ENCODE assay signal across 9 cellular contexts in the genomic region with DNA sequence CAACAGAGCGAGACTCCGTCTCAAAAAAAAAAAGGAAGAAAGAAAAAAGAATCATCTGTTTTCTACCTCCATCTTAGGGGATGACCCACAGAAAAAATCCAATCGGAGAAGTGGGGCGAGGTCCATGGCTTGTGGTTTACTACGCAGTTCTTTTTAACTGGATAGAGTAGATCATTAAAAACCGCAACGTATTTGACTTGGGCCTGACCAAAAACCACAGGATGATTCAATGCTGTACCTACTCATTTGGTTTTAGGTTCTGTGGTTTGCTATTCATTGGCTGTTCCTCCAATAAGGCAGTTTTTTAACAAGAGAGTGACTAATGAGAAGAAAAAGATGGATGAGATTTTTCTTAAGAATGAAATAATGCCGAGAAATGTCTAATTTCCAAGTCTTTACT.
DNase-seq lines count a peak whose midpoint lies in the region; ATAC-seq and TF ChIP-seq lines count a peak whose summit lies in the region.
"Had no signal": no experiment of that assay in that cellular context is flagged by ENCODE, and none has a peak within 500 bp of the region (broad histone marks: within the 10 kb centered on the region; RNA-seq: fewer than 3 reads in every experiment).

No MANE protein-coding gene starts in this region.

- H3K4me3 Mint-ChIP-seq in activated T-helper 1 cell treated with anti-CD3 and anti-CD28 coated beads, Interleukin-12 subunit alpha, Interleukin-12 subunit beta, Interleukin-2, Interleukin-4 antibody, amounts not matched to agents 30 ng/mL and 10 ng/mL and 1 ng/mL, durations not matched to agents 14 hours and 24 hours and 36 hours: no peak overlapping the region
- no peak overlapping the region for H3K4me3 Mint-ChIP-seq in Caco-2 (ENCODE audit: unreplicated experiment)

- CTCF ChIA-PET in Caco-2 (lab: Charles Lee): no interaction called here

- peaks cover 6% of the 10 kb centered on the region for H3K9me3 Mint-ChIP-seq in activated T-helper 1 cell treated with anti-CD3 and anti-CD28 coated beads, Interleukin-12 subunit alpha, Interleukin-12 subunit beta, Interleukin-2, Interleukin-4 antibody, amounts not matched to agents 30 ng/mL and 10 ng/mL and 1 ng/mL, durations not matched to agents 14 hours and 24 hours and 36 hours
- no peaks in the 10 kb centered on the region for H3K9me3 Mint-ChIP-seq in Caco-2 (ENCODE audit: unreplicated experiment)

- no peaks in the 10 kb centered on the region for H3K79me2 ChIP-seq in DND-41 (ENCODE audit: insufficient read depth, low read length)

- DNase-seq in DND-41: peak; percentile 28
- DNase-seq in activated T-helper 1 cell treated with anti-CD3 and anti-CD28 coated beads, Interleukin-12 subunit alpha, Interleukin-12 subunit beta, Interleukin-2, Interleukin-4 antibody, amounts not matched to agents 30 ng/mL and 10 ng/mL and 1 ng/mL, durations not matched to agents 14 hours and 24 hours and 36 hours (ENCODE audit: low spot score): peak; percentile 4
- no peak for DNase-seq in Caco-2
- DNase-seq in NCI-H146 treated with DMSO at 0.1 percent for 48 hours (lab: John Stamatoyannopoulos, UW; ENCODE audit: unreplicated experiment): no peak
- DNase-seq in upper lobe of left lung: no peak
- DNase-seq in Right ventricle myocardium inferior (ENCODE audit: missing footprints): no peak
- DNase-seq: islet precursor cell had no signal

- H3K9me3 ChIP-seq in DND-41 (ENCODE audit: insufficient read depth, low read length, severe bottlenecking) (no peaks in the 10 kb centered on the region), Caco-2 (no peaks in the 10 kb centered on the region), upper lobe of left lung (no peaks in the 10 kb centered on the region)

- BruUV-seq in Caco-2 (replicated peaks; lab: Mats Ljungman, UMichigan): no TSS peak

- no peaks in the 10 kb centered on the region for H3K36me3 Mint-ChIP-seq in activated T-helper 1 cell treated with anti-CD3 and anti-CD28 coated beads, Interleukin-12 subunit alpha, Interleukin-12 subunit beta, Interleukin-2, Interleukin-4 antibody, amounts not matched to agents 30 ng/mL and 10 ng/mL and 1 ng/mL, durations not matched to agents 14 hours and 24 hours and 36 hours (ENCODE audit: low read depth)
- H3K36me3 Mint-ChIP-seq in Caco-2 (ENCODE audit: insufficient read depth, unreplicated experiment): no peaks in the 10 kb centered on the region

- H3K36me3 ChIP-seq in DND-41 (ENCODE audit: insufficient read depth, low read length) (no peaks in the 10 kb centered on the region), Caco-2 (ENCODE audit: control insufficient read depth, insufficient read depth, low read length) (no peaks in the 10 kb centered on the region), upper lobe of left lung (no peaks in the 10 kb centered on the region)

- no peak for TF ChIP-seq POLR2A in upper lobe of left lung (IDR thresholded peaks at IDR 0.05)

- peaks cover 13% of the 10 kb centered on the region for H3K4me1 Mint-ChIP-seq in activated T-helper 1 cell treated with anti-CD3 and anti-CD28 coated beads, Interleukin-12 subunit alpha, Interleukin-12 subunit beta, Interleukin-2, Interleukin-4 antibody, amounts not matched to agents 30 ng/mL and 10 ng/mL and 1 ng/mL, durations not matched to agents 14 hours and 24 hours and 36 hours (ENCODE audit: low read depth)
- H3K4me1 Mint-ChIP-seq in Caco-2 (ENCODE audit: low read depth, unreplicated experiment): no peaks in the 10 kb centered on the region

- peaks cover 27% of the 10 kb centered on the region for H3K27me3 Mint-ChIP-seq in activated T-helper 1 cell treated with anti-CD3 and anti-CD28 coated beads, Interleukin-12 subunit alpha, Interleukin-12 subunit beta, Interleukin-2, Interleukin-4 antibody, amounts not matched to agents 30 ng/mL and 10 ng/mL and 1 ng/mL, durations not matched to agents 14 hours and 24 hours and 36 hours (ENCODE audit: insufficient read depth)
- no peaks in the 10 kb centered on the region for H3K27me3 Mint-ChIP-seq in Caco-2 (ENCODE audit: insufficient read depth, unreplicated experiment)

- no peak overlapping the region for H3K4me2 ChIP-seq in DND-41 (ENCODE audit: insufficient read depth, low read length)

- no peaks in the 10 kb centered on the region for H3K4me1 ChIP-seq in DND-41 (ENCODE audit: insufficient read depth, low read length)
- no peaks in the 10 kb centered on the region for H3K4me1 ChIP-seq in Caco-2
- H3K4me1 ChIP-seq in upper lobe of left lung: no peaks in the 10 kb centered on the region

- TF ChIP-seq CTCF in DND-41 (IDR thresholded peaks at IDR 0.05; ENCODE audit: borderline replicate concordance, extremely low read depth, low read length, poor library complexity, severe bottlenecking) (no peak), Caco-2 (IDR thresholded peaks at IDR 0.05; ENCODE audit: insufficient read depth in 1 of 2, low read depth in 1 of 2, low read length in 1 of 2, severe bottlenecking in 1 of 2, unreplicated experiment in 1 of 2) (no peak), upper lobe of left lung (IDR thresholded peaks at IDR 0.05) (no peak)

- H3K9ac ChIP-seq in DND-41 (ENCODE audit: low read depth, low read length): no peak overlapping the region

- no peaks in the 10 kb centered on the region for H4K20me1 ChIP-seq in DND-41 (ENCODE audit: insufficient read depth, low read length)

- 76 to 86% methylated on average over 8 of the region's 8 CpGs for WGBS in upper lobe of left lung, 2 donors

- no peak for TF ChIP-seq EP300 in upper lobe of left lung (IDR thresholded peaks at IDR 0.05)

- H2AFZ ChIP-seq in DND-41 (ENCODE audit: low read depth, low read length): no peak overlapping the region

- H3K27me3 ChIP-seq in DND-41 (ENCODE audit: insufficient read depth, low read length, poor library complexity): peaks cover 22% of the 10 kb centered on the region
- H3K27me3 ChIP-seq in Caco-2 (replicated peaks; ENCODE audit: control insufficient read depth, insufficient read depth, low read length): no peaks in the 10 kb centered on the region
- no peaks in the 10 kb centered on the region for H3K27me3 ChIP-seq in upper lobe of left lung

- ATAC-seq in DND-41 (ENCODE audit: insufficient read depth, low read depth) (peak; percentile 93), GM19438 (IDR thresholded peaks at IDR 0.05; ENCODE audit: low read depth, unreplicated experiment) (peak; percentile 96), HG03280 (IDR thresholded peaks at IDR 0.05; ENCODE audit: unreplicated experiment) (peak; percentile 78), upper lobe of left lung (ENCODE audit: low FRiP score in 2 of 2) (no peak), Right ventricle myocardium inferior (no peak)

- POLR2A ChIA-PET in Caco-2 (lab: Charles Lee): no interaction called here

- no peak overlapping the region for H3K27ac Mint-ChIP-seq in activated T-helper 1 cell treated with anti-CD3 and anti-CD28 coated beads, Interleukin-12 subunit alpha, Interleukin-12 subunit beta, Interleukin-2, Interleukin-4 antibody, amounts not matched to agents 30 ng/mL and 10 ng/mL and 1 ng/mL, durations not matched to agents 14 hours and 24 hours and 36 hours
- H3K27ac Mint-ChIP-seq in Caco-2 (ENCODE audit: unreplicated experiment): no peak overlapping the region

- intact Hi-C loops in activated T-helper 1 cell treated with anti-CD3 and anti-CD28 coated beads, Interleukin-12 subunit alpha, Interleukin-12 subunit beta, Interleukin-2, Interleukin-4 antibody, amounts not matched to agents 30 ng/mL and 10 ng/mL and 1 ng/mL, durations not matched to agents 14 hours and 24 hours and 36 hours (cut with micrococcal nuclease): loop anchor here (5.0 kb wide), 1 partner anchor 54 kb away; no protein-coding TSS in a partner anchor
- intact Hi-C loops in Caco-2 (cut with micrococcal nuclease; ENCODE audit: unreplicated experiment) (no loop called here), Right ventricle myocardium inferior (cut with DNase I) (no loop called here)

- H3K4me3 ChIP-seq in DND-41 (ENCODE audit: low read depth in 1 of 2, low read length in 2 of 2) (no peak overlapping the region), Caco-2 (ENCODE audit: low read depth, low read length) (no peak overlapping the region), upper lobe of left lung (no peak overlapping the region)

- no peak overlapping the region for H3K27ac ChIP-seq in DND-41 (ENCODE audit: low read length)
- H3K27ac ChIP-seq in upper lobe of left lung: no peak overlapping the region

Comparison
In these comparisons a context has a peak if more than half of its experiments do, and no peak if none do; other contexts are left out.
1. ATAC-seq: peak in DND-41 (single experiment), GM19438 (single experiment) and HG03280 (single experiment); none in upper lobe of left lung (0 of 2) and Right ventricle myocardium inferior (single experiment).
2. DNase-seq: peak in DND-41 (single experiment) and activated T-helper 1 cell treated with anti-CD3 and anti-CD28 coated beads, Interleukin-12 subunit alpha, Interleukin-12 subunit beta, Interleukin-2, Interleukin-4 antibody, amounts not matched to agents 30 ng/mL and 10 ng/mL and 1 ng/mL, durations not matched to agents 14 hours and 24 hours and 36 hours (single experiment); none in Caco-2 (0 of 2), NCI-H146 treated with DMSO at 0.1 percent for 48 hours (single experiment), upper lobe of left lung (0 of 2) and Right ventricle myocardium inferior (single experiment).